29 cellular contexts compared by ENCODE assay signal in genomic region chr6:166860392-166860791, GRCh38.
"Had no signal": no experiment of that assay in that cellular context is flagged by ENCODE, and none has a peak within 500 bp of the region (broad histone marks: within the 10 kb centered on the region; RNA-seq: fewer than 3 reads in every experiment).

No MANE protein-coding gene starts in this region.

- H3K4me1 ChIP-seq: foreskin keratinocyte had no signal

- H3K27ac ChIP-seq: ascending aorta, breast epithelium, cardiac muscle cell, colonic mucosa, foreskin keratinocyte, gastrocnemius medialis, heart left ventricle had no signal

- H3K9me3 Mint-ChIP-seq: activated CD8-positive, alpha-beta T cell treated with anti-CD3 and anti-CD28 coated beads for 36 hours; activated naive CD4-positive, alpha-beta T cell treated with anti-CD3 and anti-CD28 coated beads, Interleukin-2, amount 10 ng/mL, durations not matched to agents 7 days and 5 days; activated naive CD4-positive, alpha-beta T cell treated with anti-CD3 and anti-CD28 coated beads, Interleukin-2, amount 50 U/mL, for 72 hours; activated naive CD8-positive, alpha-beta T cell treated with anti-CD3 and anti-CD28 coated beads, Interleukin-2, amount 10 ng/mL, durations not matched to agents 7 days and 5 days; activated T-cell treated with anti-CD3 and anti-CD28 coated beads, Interleukin-2, amount 50 U/mL, for 4 hours; activated T-helper 17 cell treated with anti-CD3 and anti-CD28 coated beads, Interleukin-2, amount 50 U/mL, for 72 hours; brain had no signal

- H3K27me3 Mint-ChIP-seq: activated T-helper 17 cell treated with anti-CD3 and anti-CD28 coated beads, Interleukin-2, amount 50 U/mL, for 72 hours had no signal

- H3K4me3 ChIP-seq: ascending aorta, breast epithelium, cardiac muscle cell, colonic mucosa, gastrocnemius medialis, heart left ventricle had no signal

- ATAC-seq: activated CD8-positive, alpha-beta T cell treated with anti-CD3 and anti-CD28 coated beads for 36 hours; activated naive CD4-positive, alpha-beta T cell treated with anti-CD3 and anti-CD28 coated beads, Interleukin-2, amount 50 U/mL, for 72 hours; activated T-cell treated with anti-CD3 and anti-CD28 coated beads, Interleukin-2, amount 50 U/mL, for 4 hours; activated T-helper 17 cell treated with anti-CD3 and anti-CD28 coated beads, Interleukin-2, amount 50 U/mL, for 72 hours; esophagus mucosa; foreskin keratinocyte; gastrocnemius medialis; heart left ventricle had no signal

- H3K36me3 ChIP-seq: ascending aorta, breast epithelium, cardiac muscle cell, colonic mucosa, gastrocnemius medialis, heart left ventricle had no signal

- H3K36me3 Mint-ChIP-seq: activated naive CD4-positive, alpha-beta T cell treated with anti-CD3 and anti-CD28 coated beads, Interleukin-2, amount 10 ng/mL, durations not matched to agents 7 days and 5 days; activated naive CD4-positive, alpha-beta T cell treated with anti-CD3 and anti-CD28 coated beads, Interleukin-2, amount 50 U/mL, for 72 hours; activated naive CD8-positive, alpha-beta T cell treated with anti-CD3 and anti-CD28 coated beads, Interleukin-2, amount 10 ng/mL, durations not matched to agents 7 days and 5 days had no signal

- H3K4me3 Mint-ChIP-seq: activated CD8-positive, alpha-beta T cell treated with anti-CD3 and anti-CD28 coated beads for 36 hours; activated naive CD4-positive, alpha-beta T cell treated with anti-CD3 and anti-CD28 coated beads, Interleukin-2, amount 10 ng/mL, durations not matched to agents 7 days and 5 days; activated naive CD8-positive, alpha-beta T cell treated with anti-CD3 and anti-CD28 coated beads, Interleukin-2, amount 10 ng/mL, durations not matched to agents 7 days and 5 days; activated T-cell treated with anti-CD3 and anti-CD28 coated beads, Interleukin-2, amount 50 U/mL, for 4 hours; activated T-helper 17 cell treated with anti-CD3 and anti-CD28 coated beads, Interleukin-2, amount 50 U/mL, for 72 hours; endodermal cell had no signal

- H3K9me3 ChIP-seq: ascending aorta, breast epithelium, colonic mucosa, gastrocnemius medialis, heart left ventricle had no signal

- H3K27ac Mint-ChIP-seq: activated CD8-positive, alpha-beta T cell treated with anti-CD3 and anti-CD28 coated beads for 36 hours; activated naive CD4-positive, alpha-beta T cell treated with anti-CD3 and anti-CD28 coated beads, Interleukin-2, amount 10 ng/mL, durations not matched to agents 7 days and 5 days; activated naive CD4-positive, alpha-beta T cell treated with anti-CD3 and anti-CD28 coated beads, Interleukin-2, amount 50 U/mL, for 72 hours; activated naive CD8-positive, alpha-beta T cell treated with anti-CD3 and anti-CD28 coated beads, Interleukin-2, amount 10 ng/mL, durations not matched to agents 7 days and 5 days; activated T-helper 17 cell treated with anti-CD3 and anti-CD28 coated beads, Interleukin-2, amount 50 U/mL, for 72 hours; endodermal cell had no signal

- H3K27me3 ChIP-seq: ascending aorta, cardiac muscle cell had no signal

- DNase-seq: activated CD4-positive, alpha-beta T cell treated with anti-CD3 and anti-CD28 coated beads for 4 hours; activated CD4-positive, alpha-beta T cell treated with anti-CD3 and anti-CD28 coated beads, Interleukin-2, amount 50 U/mL, for 1 hour; activated CD4-positive, alpha-beta T cell treated with anti-CD3 and anti-CD28 coated beads, Interleukin-2, amount 50 U/mL, for 48 hours; activated CD4-positive, CD25-positive, alpha-beta regulatory T cell; activated CD4-positive, CD25-positive, alpha-beta regulatory T cell treated with anti-CD3 and anti-CD28 coated beads, Interleukin-2, amount 50 U/mL, for 72 hours; activated CD8-positive, alpha-beta memory T cell treated with anti-CD3 and anti-CD28 coated beads for 24 hours; activated CD8-positive, alpha-beta T cell treated with anti-CD3 and anti-CD28 coated beads for 36 hours; activated effector memory CD4-positive, alpha-beta T cell treated with anti-CD3 and anti-CD28 coated beads, Interleukin-2, amount 50 U/mL, for 16 hours; activated naive CD4-positive, alpha-beta T cell treated with anti-CD3 and anti-CD28 coated beads, Interleukin-2, amount 10 ng/mL, durations not matched to agents 7 days and 5 days; activated naive CD8-positive, alpha-beta T cell treated with anti-CD3 and anti-CD28 coated beads, Interleukin-2, amount 10 ng/mL, durations not matched to agents 7 days and 5 days; activated T-cell treated with anti-CD3 and anti-CD28 coated beads, Interleukin-2, amount 50 U/mL, for 4 hours; central memory CD4-positive, alpha-beta T cell; cerebellar nuclear complex; colonic mucosa; effector memory CD4-positive, alpha-beta T cell; endodermal cell; foreskin keratinocyte; gastrocnemius medialis; glutamatergic neuron; heart left ventricle; T-helper 1 cell; T-helper 2 cell had no signal
